Comparison of ENCODE assay signal across 8 cellular contexts in genomic region chr14:102592969-102593840, GRCh38. TPM values are rescaled to one million over a fixed set of nuclear protein-coding genes. Genes with fewer than 3 reads are reported as not detected.
DNase-seq lines count a peak whose midpoint lies in the region; ATAC-seq and TF ChIP-seq lines count a peak whose summit lies in the region.

No MANE protein-coding gene starts in this region.

- H4K20me1 ChIP-seq in H9 (ENCODE audit: control insufficient read depth, insufficient read depth, insufficient read length) = no peaks in the 10 kb centered on the region

- peaks cover 2% of the 10 kb centered on the region for H3K79me1 ChIP-seq in H9 (ENCODE audit: insufficient read depth, low read depth, low read length, poor library complexity, severe bottlenecking)

- H2AK5ac ChIP-seq in H9 (ENCODE audit: insufficient read length, low read length) = no peak overlapping the region

- DNase-seq in GM06990 (ENCODE audit: extremely low read depth, insufficient read length) (peak; percentile 69), H9 (no peak), NB4 (ENCODE audit: low read depth) (peak; percentile 58), endothelial cell (ENCODE audit: low spot score) (peak; percentile 48)
- DNase-seq in activated CD8-positive, alpha-beta memory T cell treated with anti-CD3 and anti-CD28 coated beads for 48 hours (ENCODE audit: low read depth in 2 of 3, low spot score in 2 of 3) = peak in 2 of 3 experiments; percentile 9 to 21
- peak; percentile 25 to 31 for DNase-seq in stimulated activated CD8-positive, alpha-beta memory T cell treated with anti-CD3 and anti-CD28 coated beads, Interleukin-7, amount 100 ng/mL, for 1 hour (ENCODE audit: low read depth in 2 of 2)

- peak overlapping the region in 1 of 3 experiments; percentile 81; a peak in 4 of 7 replicates for H3K27ac Mint-ChIP-seq in H9
- H3K27ac Mint-ChIP-seq in endothelial cell (ENCODE audit: unreplicated experiment) = peak overlapping the region; percentile 90

- H3K4me1 ChIP-seq in H9 (ENCODE audit: insufficient read depth, low read length) (peaks cover 5% of the 10 kb centered on the region), mucosa of rectum (ENCODE audit: control insufficient read depth in 2 of 2, insufficient read depth in 2 of 2, low read length in 2 of 2) (peaks cover 9 to 12% of the 10 kb centered on the region in 2 donors)

- H2BK20ac ChIP-seq in H9 (ENCODE audit: low read depth, low read length, poor library complexity, severe bottlenecking) = no peak overlapping the region

- no peaks in the 10 kb centered on the region for H3K27me3 ChIP-seq in GM06990 (replicated peaks; ENCODE audit: control insufficient read depth, insufficient read depth, low read length)
- H3K27me3 ChIP-seq in H9 (ENCODE audit: insufficient read depth, low read length) = no peaks in the 10 kb centered on the region
- no peaks in the 10 kb centered on the region for H3K27me3 ChIP-seq in mucosa of rectum (ENCODE audit: control insufficient read depth in 2 of 2, insufficient read depth in 2 of 2, low read length in 2 of 2)

- no CpG with 5 or more reads among the region's 95 CpGs for WGBS in H9 (ENCODE audit: extremely low coverage, insufficient read length, low lambda C conversion rate)

- TF ChIP-seq POLR2A in NB4 (IDR thresholded peaks at IDR 0.05; ENCODE audit: extremely low read depth, insufficient read length) = no peak

- no peak overlapping the region for H2BK15ac ChIP-seq in H9 (ENCODE audit: low read depth, low read length)

- no peak overlapping the region for H4K5ac ChIP-seq in H9 (ENCODE audit: insufficient read length, low read depth, low read length)

- TF ChIP-seq CTCF in GM06990 (IDR thresholded peaks at IDR 0.05; ENCODE audit: insufficient read depth, low read length, poor library complexity, severe bottlenecking) (no peak), H9 (conservative IDR thresholded peaks at IDR 0.05) (peak; percentile 43; the same call in 1 of the 3 replicates), NB4 (IDR thresholded peaks at IDR 0.05; ENCODE audit: low read depth, low read length) (no peak), endothelial cell (IDR thresholded peaks at IDR 0.05; ENCODE audit: unreplicated experiment) (peak; percentile 24)

- no peak overlapping the region for H3K23ac ChIP-seq in H9 (ENCODE audit: insufficient read length, low read depth, low read length)

- H3K4me3 ChIP-seq in GM06990 (replicated peaks; ENCODE audit: low read depth, low read length) = peak overlapping the region; percentile 93
- peak overlapping the region; percentile 94 for H3K4me3 ChIP-seq in NB4 (ENCODE audit: low read depth, low read length)
- H3K4me3 ChIP-seq in mucosa of rectum (ENCODE audit: low read length in 2 of 2) = peak overlapping the region; percentile 79 to 82

- H3K4me3 Mint-ChIP-seq in H9 = peak overlapping the region; percentile 81 to 89
- H3K4me3 Mint-ChIP-seq in endothelial cell (ENCODE audit: unreplicated experiment) = peak overlapping the region; percentile 99

- H3K4me2 ChIP-seq in H9 (ENCODE audit: insufficient read depth, insufficient read length, low read length) = peak overlapping the region; percentile 61

- H3K36me3 Mint-ChIP-seq in H9 (ENCODE audit: insufficient read depth in 1 of 3, low read depth in 3 of 3) (peaks cover 12 to 18% (median 15%) of the 10 kb centered on the region in 3 experiments; a peak in 6 of 7 replicates), endothelial cell (ENCODE audit: low read depth, unreplicated experiment) (peaks cover 4% of the 10 kb centered on the region)

- H4K91ac ChIP-seq in H9 (ENCODE audit: insufficient read length, low read depth, low read length) = no peak overlapping the region

- H3T11ph ChIP-seq in H9 (ENCODE audit: low read length) = no peak overlapping the region

- H2BK12ac ChIP-seq in H9 (ENCODE audit: insufficient read length, low read depth, low read length) = no peak overlapping the region

- no peak overlapping the region for H3K56ac ChIP-seq in H9 (ENCODE audit: insufficient read length, low read depth, low read length)

- H3K27ac ChIP-seq in H9 (ENCODE audit: insufficient read length, low read depth, low read length) (no peak overlapping the region), mucosa of rectum (ENCODE audit: low read depth in 2 of 2, low read length in 2 of 2) (peak overlapping the region; percentile 86 to 90)

- no peak overlapping the region for H2BK5ac ChIP-seq in H9 (ENCODE audit: insufficient read length, low read length)

- no peak overlapping the region for H3K18ac ChIP-seq in H9 (ENCODE audit: insufficient read length, low read depth, low read length)

- no peak overlapping the region for H2AFZ ChIP-seq in H9 (ENCODE audit: low read length)

- no peaks in the 10 kb centered on the region for H3K9me3 Mint-ChIP-seq in H9
- H3K9me3 Mint-ChIP-seq in endothelial cell (ENCODE audit: unreplicated experiment) = no peaks in the 10 kb centered on the region

- peaks cover 5% of the 10 kb centered on the region; the same call in 1 of the 2 replicates for H3K79me2 ChIP-seq in H9 (ENCODE audit: insufficient read depth, low read length)

- H3K4ac ChIP-seq in H9 (ENCODE audit: low read depth, low read length) = no peak overlapping the region

- no peak overlapping the region for H2BK120ac ChIP-seq in H9 (ENCODE audit: low read depth, low read length, poor library complexity, severe bottlenecking)

- H3K23me2 ChIP-seq in H9 (ENCODE audit: insufficient read length, low read depth, low read length, poor library complexity, severe bottlenecking) = no peaks in the 10 kb centered on the region

- H3K9ac ChIP-seq in H9 (ENCODE audit: extremely low read depth, insufficient read length, low read length) (peak overlapping the region; percentile 51), mucosa of rectum (ENCODE audit: low read depth in 1 of 2, low read length in 2 of 2) (peak overlapping the region; percentile 69 to 87)

- H3K36me3 ChIP-seq in GM06990 (ENCODE audit: control insufficient read depth, insufficient read depth, low read length) (no peaks in the 10 kb centered on the region), mucosa of rectum (ENCODE audit: control insufficient read depth in 2 of 2, insufficient read depth in 2 of 2, low read length in 2 of 2) (no peaks in the 10 kb centered on the region)

- H3K4me1 Mint-ChIP-seq in H9 (peaks cover 37 to 42% of the 10 kb centered on the region in 2 experiments), endothelial cell (ENCODE audit: unreplicated experiment) (peaks cover 36% of the 10 kb centered on the region)

- peak overlapping the region; percentile 66 for H3K14ac ChIP-seq in H9 (ENCODE audit: insufficient read depth, low read length)

- H3K27me3 Mint-ChIP-seq in H9 (ENCODE audit: low read depth) (no peaks in the 10 kb centered on the region), endothelial cell (ENCODE audit: unreplicated experiment) (peaks cover 16% of the 10 kb centered on the region)

- no peaks in the 10 kb centered on the region for H3K9me3 ChIP-seq in H9 (ENCODE audit: control insufficient read depth, low read depth, low read length)
- no peaks in the 10 kb centered on the region for H3K9me3 ChIP-seq in mucosa of rectum (ENCODE audit: control insufficient read depth in 2 of 2, low read length in 2 of 2)

- no peak for ATAC-seq in HG03457 (IDR thresholded peaks at IDR 0.05; ENCODE audit: unreplicated experiment)

- no peak overlapping the region for H4K8ac ChIP-seq in H9 (replicated peaks; ENCODE audit: insufficient read length, low read depth, low read length)

RNA-seq across cellular contexts. Expression of gene RCOR1, which starts 0.8 kb away (rescaled TPM):
- total RNA-seq in H9 (2021) = 34.1 and 34.5 TPM in 2 replicates
- total RNA-seq in endothelial cell (ENCODE audit: unreplicated experiment) = 51.6 TPM

Comparison
In these comparisons a context has a peak if more than half of its experiments do, and no peak if none do; other contexts are left out.
1. CTCF ChIP-seq: peak in H9 (single experiment) and endothelial cell (single experiment); none in GM06990 (single experiment) and NB4 (single experiment).
2. Peak in every context shown above with its lines, with median percentiles within 50 percentile points of each other: H3K4me3 ChIP-seq.